In genomic region chr3:119809249-119810017, GRCh38 we compare ENCODE assay signal across 8 cellular contexts. TPM values are rescaled to one million over a fixed set of nuclear protein-coding genes. Genes with fewer than 3 reads are reported as not detected.
DNase-seq lines count a peak whose midpoint lies in the region; ATAC-seq and TF ChIP-seq lines count a peak whose summit lies in the region.
"Had no signal": no experiment of that assay in that cellular context is flagged by ENCODE, and none has a peak within 500 bp of the region (broad histone marks: within the 10 kb centered on the region; RNA-seq: fewer than 3 reads in every experiment).

No MANE protein-coding gene starts in this region.

- no peaks in the 10 kb centered on the region for H3K4me1 ChIP-seq in uterus
- H3K4me1 ChIP-seq in HAP-1 = no peaks in the 10 kb centered on the region

- H3K27me3 ChIP-seq in uterus = no peaks in the 10 kb centered on the region
- no peaks in the 10 kb centered on the region for H3K27me3 ChIP-seq in HAP-1 (ENCODE audit: low read depth)

- H3K4me3 ChIP-seq in HFF-Myc (replicated peaks; ENCODE audit: low read depth, low read length) (peak overlapping the region; percentile 33), uterus (peak overlapping the region; percentile 5 to 29), HAP-1 (no peak overlapping the region)

- no peak for TF ChIP-seq POLR2A in uterus (IDR thresholded peaks at IDR 0.05)

- intact Hi-C loops in uterus (cut with DNase I; ENCODE audit: low total_unique reads) = no loop called here

- no peak for DNase-seq in HFF-Myc (ENCODE audit: extremely low read depth, low read depth)
- peak; percentile 51 for DNase-seq in left kidney (ENCODE audit: low read depth, low spot score)
- DNase-seq in uterus = no peak
- no peak for DNase-seq in HAP-1 (ENCODE audit: low spot score in 2 of 2)
- no peak for DNase-seq in medulla oblongata (ENCODE audit: extremely low spot score)

- H3K36me3 ChIP-seq in uterus (no peaks in the 10 kb centered on the region), HAP-1 (replicated peaks) (no peaks in the 10 kb centered on the region)

- H3K27ac ChIP-seq in VCaP (peak overlapping the region; percentile 51; the same call in 1 of the 2 replicates), uterus (no peak overlapping the region)

- in situ Hi-C loops in HAP-1 (cut with MboI; ENCODE audit: low sequenced_read_pairs) = no loop called here

- H3K9me3 ChIP-seq in uterus = no peaks in the 10 kb centered on the region
- no peaks in the 10 kb centered on the region for H3K9me3 ChIP-seq in HAP-1

- ATAC-seq in GM18861 (IDR thresholded peaks at IDR 0.05; ENCODE audit: unreplicated experiment) = peak; percentile 21

- TF ChIP-seq CTCF in HFF-Myc (IDR thresholded peaks at IDR 0.05; ENCODE audit: low read depth, low read length, missing control alignments) (no peak), VCaP (conservative IDR thresholded peaks at IDR 0.05) (no peak), uterus (IDR thresholded peaks at IDR 0.05) (no peak)

RNA-seq across cellular contexts. Expression of gene NR1I2, which starts 27.5 kb away (rescaled TPM):
- under 1 TPM in 2 of 4 donors, not detected in 2; 0.21 to 0.62 TPM for total RNA-seq in uterus
- total RNA-seq: SK-MEL-5 had no signal
